10 cellular contexts compared by ENCODE assay signal in genomic region chr17:47072881-47073280, GRCh38.
DNase-seq lines count a peak whose midpoint lies in the region; TF ChIP-seq lines count a peak whose summit lies in the region.
"Had no signal": no experiment of that assay in that cellular context is flagged by ENCODE, and none has a peak within 500 bp of the region (broad histone marks: within the 10 kb centered on the region; RNA-seq: fewer than 3 reads in every experiment).

No MANE protein-coding gene starts in this region.

- no peak overlapping the region for H2BK12ac ChIP-seq in neuronal stem cell (ENCODE audit: low read length)

- H2BK5ac ChIP-seq in neuronal stem cell (ENCODE audit: low read length) = no peak overlapping the region

- no peaks in the 10 kb centered on the region for H3K79me1 ChIP-seq in neuronal stem cell (ENCODE audit: low read depth, low read length)

- H3K9ac ChIP-seq in neuronal stem cell (ENCODE audit: low read depth, low read length, poor library complexity) (no peak overlapping the region), MM.1S (ENCODE audit: low read length) (no peak overlapping the region)

- H4K8ac ChIP-seq in neuronal stem cell (ENCODE audit: low read depth, low read length) = no peak overlapping the region

- H3K27ac ChIP-seq in neuronal stem cell (replicated peaks; ENCODE audit: low read length) (no peak overlapping the region), MM.1S (ENCODE audit: low read length) (no peak overlapping the region)

- no peak overlapping the region for H3K4ac ChIP-seq in neuronal stem cell (ENCODE audit: low read length)

- H3K9me3 ChIP-seq in neuronal stem cell (replicated peaks in 1 of 2; ENCODE audit: control insufficient read depth in 2 of 2, insufficient read depth in 1 of 2, low read depth in 1 of 2, low read length in 2 of 2) (no peaks in the 10 kb centered on the region), MM.1S (replicated peaks; ENCODE audit: insufficient read depth, low read length) (no peaks in the 10 kb centered on the region)

- H2BK15ac ChIP-seq in neuronal stem cell (ENCODE audit: low read length) = no peak overlapping the region

- no peak overlapping the region for H3K23ac ChIP-seq in neuronal stem cell (ENCODE audit: low read depth, low read length, poor library complexity)

- TF ChIP-seq CTCF in MM.1S (IDR thresholded peaks at IDR 0.05; ENCODE audit: low read length) = no peak

- H2AFZ ChIP-seq in neuronal stem cell (ENCODE audit: low read length) = no peak overlapping the region
- no peak overlapping the region for H2AFZ ChIP-seq in MM.1S (ENCODE audit: low read length)

- H3K79me2 ChIP-seq in MM.1S (ENCODE audit: low read length) = no peaks in the 10 kb centered on the region

- no peak overlapping the region for H2BK120ac ChIP-seq in neuronal stem cell (ENCODE audit: low read depth, low read length)

- peak overlapping the region; percentile 11 for H3K4me2 ChIP-seq in neuronal stem cell (ENCODE audit: insufficient read depth, low read length, poor library complexity, severe bottlenecking)
- H3K4me2 ChIP-seq in MM.1S (ENCODE audit: low read depth, low read length) = no peak overlapping the region

- H3K4me1 ChIP-seq in neuronal stem cell (ENCODE audit: control insufficient read depth in 2 of 2, insufficient read depth in 1 of 2, low read depth in 1 of 2, low read length in 2 of 2) (peaks cover 0 to 2% of the 10 kb centered on the region in 2 donors), MM.1S (ENCODE audit: low read length) (no peaks in the 10 kb centered on the region)

- no peak overlapping the region for H2AK5ac ChIP-seq in neuronal stem cell (ENCODE audit: low read depth, low read length)

- no peak overlapping the region for H3K18ac ChIP-seq in neuronal stem cell (ENCODE audit: low read length)

- no peaks in the 10 kb centered on the region for H4K20me1 ChIP-seq in MM.1S (ENCODE audit: insufficient read depth, low read length)

- DNase-seq in G401 (ENCODE audit: low spot score) (peak; percentile 16), NCI-H146 treated with DMSO at 0.1 percent for 48 hours (lab: John Stamatoyannopoulos, UW; ENCODE audit: unreplicated experiment) (peak; percentile 12), brain pericyte (ENCODE audit: low read depth, low spot score) (peak; percentile 91), neuronal stem cell (ENCODE audit: low spot score) (no peak), islet precursor cell (no peak), NCI-H1436 treated with DMSO at 0.1 percent for 48 hours (lab: John Stamatoyannopoulos, UW) (no peak), MM.1S (no peak)
- DNase-seq: erythroblast, left cardiac atrium, NCI-H1694 had no signal

- H3K14ac ChIP-seq in neuronal stem cell (ENCODE audit: low read length) = no peak overlapping the region

- H3K9me2 ChIP-seq in MM.1S (replicated peaks; ENCODE audit: insufficient read depth, low read length) = no peaks in the 10 kb centered on the region

- H3K36me3 ChIP-seq in neuronal stem cell (replicated peaks in 1 of 2; ENCODE audit: control insufficient read depth in 2 of 2, insufficient read depth in 2 of 2, low read length in 2 of 2) (no peaks in the 10 kb centered on the region), MM.1S (replicated peaks; ENCODE audit: insufficient read depth, low read length) (no peaks in the 10 kb centered on the region)

- no peaks in the 10 kb centered on the region for H3F3A ChIP-seq in MM.1S (ENCODE audit: insufficient read depth, low read length)

- H3K4me3 ChIP-seq in neuronal stem cell (ENCODE audit: low read length in 2 of 2) (no peak overlapping the region), MM.1S (ENCODE audit: low read length) (no peak overlapping the region)

- no peak overlapping the region for H4K91ac ChIP-seq in neuronal stem cell (ENCODE audit: low read depth, low read length, poor library complexity)

- in situ Hi-C loops in G401 (cut with HindIII; ENCODE audit: low sequenced_read_pairs) = no loop called here

- WGBS in neuronal stem cell (ENCODE audit: extremely low coverage in 2 of 2, insufficient read length in 2 of 2, insufficient replicate concordance in 1 of 2), 2 donors = no CpG with 5 or more reads among the region's 5 CpGs

- no peaks in the 10 kb centered on the region for H3K27me3 ChIP-seq in neuronal stem cell (ENCODE audit: control insufficient read depth in 3 of 3, insufficient read depth in 3 of 3, low read depth in 1 of 3, low read length in 3 of 3)
- H3K27me3 ChIP-seq in MM.1S (replicated peaks; ENCODE audit: insufficient read depth, low read length) = no peaks in the 10 kb centered on the region

Comparison
In these comparisons a context has a peak if more than half of its experiments do, and no peak if none do; other contexts are left out.
1. DNase-seq: peak in G401 (single experiment), NCI-H146 treated with DMSO at 0.1 percent for 48 hours (single experiment) and brain pericyte (single experiment); none in neuronal stem cell (single experiment), islet precursor cell (single experiment), NCI-H1436 treated with DMSO at 0.1 percent for 48 hours (single experiment) and MM.1S (single experiment).